16 cellular contexts compared by ENCODE assay signal in the genomic region with DNA sequence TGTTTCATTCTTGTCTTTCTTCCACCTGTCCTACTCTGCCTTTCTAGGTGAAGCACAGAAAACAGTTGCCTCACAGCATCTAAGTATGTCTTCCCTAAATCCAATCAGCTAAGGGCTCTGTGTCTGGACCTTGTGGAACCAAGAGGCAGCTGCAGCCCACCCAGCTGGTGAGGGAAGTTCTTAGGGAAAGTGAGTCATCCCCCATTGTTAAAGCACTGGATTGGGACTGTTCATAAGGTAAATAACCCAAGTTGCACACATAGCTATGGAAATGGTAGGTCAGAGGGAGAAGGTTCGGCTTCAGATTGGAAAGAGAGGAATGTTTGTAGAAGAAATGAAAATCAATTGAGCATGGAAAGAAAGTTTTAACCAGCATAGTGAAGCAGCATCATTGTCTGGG. TPM values are rescaled to one million over a fixed set of nuclear protein-coding genes. Genes with fewer than 3 reads are reported as not detected.
A peak's percentile ranks its signal among the peaks of the same experiment; 100 is the strongest.
DNase-seq lines count a peak whose midpoint lies in the region; ATAC-seq and TF ChIP-seq lines count a peak whose summit lies in the region.
"Had no signal": no experiment of that assay in that cellular context is flagged by ENCODE, and none has a peak within 500 bp of the region (broad histone marks: within the 10 kb centered on the region; RNA-seq: fewer than 3 reads in every experiment).

No MANE protein-coding gene starts in this region.

- H3K36me3 ChIP-seq in GM23338 (ENCODE audit: insufficient read depth) = no peaks in the 10 kb centered on the region
- H3K36me3 ChIP-seq in RWPE2 (ENCODE audit: low read depth) = no peaks in the 10 kb centered on the region
- no peaks in the 10 kb centered on the region for H3K36me3 ChIP-seq in A673 (ENCODE audit: insufficient read depth, low read length, poor library complexity, severe bottlenecking)
- H3K36me3 ChIP-seq: BLaER1 treated with 17β-estradiol and CSF1 and Interleukin-3, amounts not matched to agents 10 nM and 100 nM had no signal

- H3K9me3 ChIP-seq in RWPE2 (ENCODE audit: severe bottlenecking) (no peaks in the 10 kb centered on the region), A673 (ENCODE audit: low read depth, low read length, poor library complexity, severe bottlenecking) (no peaks in the 10 kb centered on the region)

- H3K4me1 ChIP-seq in GM23338 (ENCODE audit: insufficient read depth) = peaks cover 41% of the 10 kb centered on the region
- no peaks in the 10 kb centered on the region for H3K4me1 ChIP-seq in RWPE2 (ENCODE audit: insufficient read depth, poor library complexity, severe bottlenecking)
- H3K4me1 ChIP-seq in A673 (ENCODE audit: insufficient read depth, low read length, poor library complexity, severe bottlenecking) = no peaks in the 10 kb centered on the region

- H2AFZ ChIP-seq in GM23338 = 0 out of 2 replicates have a peak overlapping the region, but pooled peaks have one; percentile 70

- ATAC-seq in GM23338 (no peak), RWPE2 (ENCODE audit: low read depth) (peak; percentile 40; the same call in 1 of the 3 replicates)
- ATAC-seq in activated CD4-positive, alpha-beta T cell treated with anti-CD3 and anti-CD28 coated beads for 36 hours = no peak
- ATAC-seq: HCT116 had no signal

- H3K27me3 ChIP-seq in GM23338 (ENCODE audit: insufficient read depth) (no peaks in the 10 kb centered on the region), RWPE2 (ENCODE audit: insufficient read depth, poor library complexity, severe bottlenecking) (peaks cover 37% of the 10 kb centered on the region), A673 (replicated peaks; ENCODE audit: insufficient read depth, low read depth, low read length, poor library complexity) (peaks cover 16% of the 10 kb centered on the region)
- H3K27me3 ChIP-seq: BLaER1 treated with 17β-estradiol and CSF1 and Interleukin-3, amounts not matched to agents 10 nM and 100 nM had no signal

- H3K4me1 Mint-ChIP-seq in GM23338 = peaks cover 38% of the 10 kb centered on the region
- H3K4me1 Mint-ChIP-seq in nephron = no peaks in the 10 kb centered on the region
- no peaks in the 10 kb centered on the region for H3K4me1 Mint-ChIP-seq in activated CD4-positive, alpha-beta T cell treated with anti-CD3 and anti-CD28 coated beads for 36 hours
- H3K4me1 Mint-ChIP-seq: CD4-positive, CD25-positive, alpha-beta regulatory T cell had no signal

- H3K27me3 Mint-ChIP-seq in GM23338 (ENCODE audit: insufficient read depth, low read depth, poor library complexity) (no peaks in the 10 kb centered on the region), nephron (ENCODE audit: low read depth) (no peaks in the 10 kb centered on the region)
- H3K27me3 Mint-ChIP-seq in activated CD4-positive, alpha-beta T cell treated with anti-CD3 and anti-CD28 coated beads for 36 hours = peaks cover 14% of the 10 kb centered on the region
- H3K27me3 Mint-ChIP-seq: CD4-positive, CD25-positive, alpha-beta regulatory T cell had no signal

- no peak overlapping the region; the same call in 2 of the 3 replicates for H3K4me3 Mint-ChIP-seq in GM23338
- no peak overlapping the region for H3K4me3 Mint-ChIP-seq in nephron
- no peak overlapping the region for H3K4me3 Mint-ChIP-seq in activated CD4-positive, alpha-beta T cell treated with anti-CD3 and anti-CD28 coated beads for 36 hours
- H3K4me3 Mint-ChIP-seq: CD4-positive, CD25-positive, alpha-beta regulatory T cell had no signal

- TF ChIP-seq CTCF in GM23338 (conservative IDR thresholded peaks at IDR 0.05; ENCODE audit: low read depth in 2 of 2) = no peak
- no peak for TF ChIP-seq CTCF in RWPE2 (IDR thresholded peaks at IDR 0.05; ENCODE audit: poor library complexity, severe bottlenecking)
- no peak for TF ChIP-seq CTCF in nephron (IDR thresholded peaks at IDR 0.05; ENCODE audit: unreplicated experiment in 3 of 3)
- TF ChIP-seq CTCF in A673 (conservative IDR thresholded peaks at IDR 0.05; ENCODE audit: low read depth, low read length) = no peak

- DNase-seq in GM23338 (ENCODE audit: low spot score) (no peak), RWPE2 (ENCODE audit: low spot score) (no peak), dermis blood vessel endothelial cell (peak; percentile 3), A673 (ENCODE audit: low spot score) (no peak), GOT3 (lab: John Stamatoyannopoulos, UW) (no peak), NCI-H1105 treated with DMSO at 0.1 percent for 48 hours (lab: John Stamatoyannopoulos, UW) (no peak)
- DNase-seq in activated CD4-positive, alpha-beta T cell treated with anti-CD3 and anti-CD28 coated beads for 36 hours = no peak
- DNase-seq: 8988T; ACHN; Calu3; CD4-positive, CD25-positive, alpha-beta regulatory T cell; DMS 273 treated with DMSO at 0.1 percent for 48 hours had no signal

- no peaks in the 10 kb centered on the region; the same call in 1 of the 2 replicates for H3K9me2 ChIP-seq in GM23338 (ENCODE audit: insufficient read depth)

- H3K79me2 ChIP-seq in GM23338 (replicated peaks; ENCODE audit: insufficient read depth) = no peaks in the 10 kb centered on the region

- no peaks in the 10 kb centered on the region for H4K20me1 ChIP-seq in GM23338 (replicated peaks; ENCODE audit: insufficient read depth)
- H4K20me1 ChIP-seq: BLaER1 treated with 17β-estradiol and CSF1 and Interleukin-3, amounts not matched to agents 10 nM and 100 nM had no signal

- H3K4me3 ChIP-seq in GM23338 (no peak overlapping the region), RWPE2 (ENCODE audit: severe bottlenecking) (no peak overlapping the region), A673 (ENCODE audit: low read depth, low read length, poor library complexity, severe bottlenecking) (no peak overlapping the region)
- H3K4me3 ChIP-seq: BLaER1 treated with 17β-estradiol and CSF1 and Interleukin-3, amounts not matched to agents 10 nM and 100 nM had no signal

- H3K4me2 ChIP-seq in GM23338 = peak overlapping the region; percentile 49; the same call in 1 of the 2 replicates
- H3K4me2 ChIP-seq: BLaER1 treated with 17β-estradiol and CSF1 and Interleukin-3, amounts not matched to agents 10 nM and 100 nM had no signal

- no peaks in the 10 kb centered on the region for H3K36me3 Mint-ChIP-seq in GM23338 (ENCODE audit: low read depth)
- H3K36me3 Mint-ChIP-seq in nephron (ENCODE audit: low read depth) = no peaks in the 10 kb centered on the region
- no peaks in the 10 kb centered on the region for H3K36me3 Mint-ChIP-seq in activated CD4-positive, alpha-beta T cell treated with anti-CD3 and anti-CD28 coated beads for 36 hours (ENCODE audit: low read depth)
- H3K36me3 Mint-ChIP-seq: CD4-positive, CD25-positive, alpha-beta regulatory T cell had no signal

- H3K9me3 Mint-ChIP-seq in GM23338 = no peaks in the 10 kb centered on the region; the same call in 2 of the 3 replicates
- H3K9me3 Mint-ChIP-seq in nephron = no peaks in the 10 kb centered on the region
- H3K9me3 Mint-ChIP-seq in activated CD4-positive, alpha-beta T cell treated with anti-CD3 and anti-CD28 coated beads for 36 hours (ENCODE audit: low read depth) = no peaks in the 10 kb centered on the region

- H3K27ac ChIP-seq in GM23338 (ENCODE audit: low read depth) (no peak overlapping the region), RWPE2 (ENCODE audit: poor library complexity, severe bottlenecking) (no peak overlapping the region), A673 (ENCODE audit: low read depth, low read length, poor library complexity, severe bottlenecking) (no peak overlapping the region)
- H3K27ac ChIP-seq: BLaER1 treated with 17β-estradiol and CSF1 and Interleukin-3, amounts not matched to agents 10 nM and 100 nM had no signal

- BruUV-seq in A673 (replicated peaks; lab: Mats Ljungman, UMichigan) = no TSS peak

- CTCF ChIA-PET in activated CD4-positive, alpha-beta T cell treated with anti-CD3 and anti-CD28 coated beads for 36 hours (lab: Charles Lee) = interaction anchor here (1.2 kb wide), 1 partner anchor 1048 kb away, joined by 3 read pairs; no protein-coding TSS in a partner anchor
- CTCF ChIA-PET in A673 (lab: Charles Lee) = interaction anchor here (0.6 kb wide), 1 partner anchor 16 kb away, joined by 8 read pairs; no protein-coding TSS in a partner anchor

- intact Hi-C loops in activated CD4-positive, alpha-beta T cell treated with anti-CD3 and anti-CD28 coated beads for 36 hours (cut with DNase I, micrococcal nuclease) = no loop called here
- intact Hi-C loops in A673 (cut with micrococcal nuclease; ENCODE audit: unreplicated experiment) = no loop called here

- POLR2A ChIA-PET in activated CD4-positive, alpha-beta T cell treated with anti-CD3 and anti-CD28 coated beads for 36 hours (lab: Charles Lee) = no interaction called here
- POLR2A ChIA-PET in A673 (lab: Charles Lee; ENCODE audit: low non-redundant PET) = interaction anchor here (0.7 kb wide), 1 partner anchor 35 kb away, joined by 6 read pairs; no protein-coding TSS in a partner anchor

- no peaks in the 10 kb centered on the region for H3F3A ChIP-seq in GM23338 (replicated peaks; ENCODE audit: low read depth)

- H3K27ac Mint-ChIP-seq in GM23338 (no peak overlapping the region; the same call in 1 of the 2 replicates), nephron (peak overlapping the region in 2 of 3 experiments; percentile 4 to 27)
- H3K27ac Mint-ChIP-seq in activated CD4-positive, alpha-beta T cell treated with anti-CD3 and anti-CD28 coated beads for 36 hours = no peak overlapping the region
- H3K27ac Mint-ChIP-seq: CD4-positive, CD25-positive, alpha-beta regulatory T cell had no signal

TF ChIP-seq in GM23338, 12 proteins besides CTCF, POLR2A, EP300 and RAD21 (continues in another document):
- TF ChIP-seq CREB1 (CRISPR knock-in tag; IDR thresholded peaks at IDR 0.05; ENCODE audit: low read depth) = no peak

RNA-seq across cellular contexts. Expression of gene ARNT2, which starts 18.0 kb away (rescaled TPM):
- 11.6 and 12.0 TPM in 2 replicates for total RNA-seq in GM23338 (2014; rRNA removed; shearing (Covaris generic))
- polyA plus RNA-seq in GM23338 (2016; fragmentation: Nextera tagmentation; extraction: Ambion mirVana) = 3.9 and 4.6 TPM in 2 replicates
- total RNA-seq in dermis blood vessel endothelial cell (0.28 and 0.34 TPM in 2 replicates), A673 (2021) (1.4 and 2.1 TPM in 2 replicates)
- total RNA-seq in activated CD4-positive, alpha-beta T cell treated with anti-CD3 and anti-CD28 coated beads for 36 hours = under 1 TPM; 0.05 to 0.19 TPM
- total RNA-seq: CD4-positive, CD25-positive, alpha-beta regulatory T cell; G401 had no signal
- polyA plus RNA-seq: CD4-positive, CD25-positive, alpha-beta regulatory T cell had no signal

Comparison
In these comparisons a context has a peak if more than half of its experiments do, and no peak if none do; other contexts are left out.
1. H3K27ac Mint-ChIP-seq: peak in nephron (2 of 3); none in GM23338 (single experiment) and activated CD4-positive, alpha-beta T cell treated with anti-CD3 and anti-CD28 coated beads for 36 hours (single experiment).